In genomic region chrX:146448791-146449190, GRCh38 we compare ENCODE assay signal across 39 cellular contexts.
"Had no signal": no experiment of that assay in that cellular context is flagged by ENCODE, and none has a peak within 500 bp of the region (broad histone marks: within the 10 kb centered on the region; RNA-seq: fewer than 3 reads in every experiment).

No MANE protein-coding gene starts in this region.

- H3K4me1 Mint-ChIP-seq: activated naive CD4-positive, alpha-beta T cell treated with anti-CD3 and anti-CD28 coated beads, Interleukin-2, amount 10 ng/mL, durations not matched to agents 7 days and 5 days; activated naive CD4-positive, alpha-beta T cell treated with anti-CD3 and anti-CD28 coated beads, Interleukin-2, amount 50 U/mL, for 24 hours; activated naive CD8-positive, alpha-beta T cell treated with anti-CD3 and anti-CD28 coated beads for 36 hours; activated naive CD8-positive, alpha-beta T cell treated with anti-CD3 and anti-CD28 coated beads, Interleukin-2, amount 10 ng/mL, durations not matched to agents 7 days and 5 days; activated naive CD8-positive, alpha-beta T cell treated with anti-CD3 and anti-CD28 coated beads, Interleukin-2, amount 50 U/mL, for 24 hours; activated T-helper 17 cell treated with anti-CD3 and anti-CD28 coated beads, Interleukin-2, amount 50 U/mL, for 72 hours; central memory CD8-positive, alpha-beta T cell had no signal

- H3K9me3 Mint-ChIP-seq: activated naive CD4-positive, alpha-beta T cell treated with anti-CD3 and anti-CD28 coated beads for 36 hours; activated naive CD4-positive, alpha-beta T cell treated with anti-CD3 and anti-CD28 coated beads, Interleukin-2, amount 50 U/mL, for 24 hours; activated naive CD4-positive, alpha-beta T cell treated with anti-CD3 and anti-CD28 coated beads, Interleukin-2, amount 50 U/mL, for 72 hours; activated naive CD8-positive, alpha-beta T cell treated with anti-CD3 and anti-CD28 coated beads for 36 hours; activated naive CD8-positive, alpha-beta T cell treated with anti-CD3 and anti-CD28 coated beads, Interleukin-2, amount 50 U/mL, for 24 hours; activated T-cell treated with anti-CD3 and anti-CD28 coated beads, Interleukin-2, amount 50 U/mL, for 24 hours; activated T-cell treated with anti-CD3 and anti-CD28 coated beads, Interleukin-2, amount 50 U/mL, for 4 hours; activated T-helper 1 cell treated with anti-CD3 and anti-CD28 coated beads, Interleukin-12 subunit alpha, Interleukin-12 subunit beta, Interleukin-2, Interleukin-4 antibody, amounts not matched to agents 30 ng/mL and 10 ng/mL and 1 ng/mL, durations not matched to agents 14 hours and 24 hours and 36 hours; activated T-helper 17 cell treated with anti-CD3 and anti-CD28 coated beads, Interleukin-2, amount 50 U/mL, for 72 hours; central memory CD8-positive, alpha-beta T cell had no signal

- H3K9me3 ChIP-seq: adrenal gland, ascending aorta, body of pancreas, breast epithelium had no signal

- H3K4me3 Mint-ChIP-seq: activated naive CD4-positive, alpha-beta T cell treated with anti-CD3 and anti-CD28 coated beads for 36 hours; activated naive CD4-positive, alpha-beta T cell treated with anti-CD3 and anti-CD28 coated beads, Interleukin-2, amount 10 ng/mL, durations not matched to agents 7 days and 5 days; activated naive CD4-positive, alpha-beta T cell treated with anti-CD3 and anti-CD28 coated beads, Interleukin-2, amount 50 U/mL, for 24 hours; activated naive CD8-positive, alpha-beta T cell; activated naive CD8-positive, alpha-beta T cell treated with anti-CD3 and anti-CD28 coated beads for 36 hours; activated naive CD8-positive, alpha-beta T cell treated with anti-CD3 and anti-CD28 coated beads, Interleukin-2, amount 10 ng/mL, durations not matched to agents 7 days and 5 days; activated naive CD8-positive, alpha-beta T cell treated with anti-CD3 and anti-CD28 coated beads, Interleukin-2, amount 50 U/mL, for 24 hours; activated T-cell treated with anti-CD3 and anti-CD28 coated beads, Interleukin-2, amount 50 U/mL, for 24 hours; activated T-cell treated with anti-CD3 and anti-CD28 coated beads, Interleukin-2, amount 50 U/mL, for 4 hours; activated T-cell treated with anti-CD3 and anti-CD28 coated beads, Interleukin-2, amount 50 U/mL, for 72 hours; activated T-helper 1 cell treated with anti-CD3 and anti-CD28 coated beads, Interleukin-12 subunit alpha, Interleukin-12 subunit beta, Interleukin-2, Interleukin-4 antibody, amounts not matched to agents 30 ng/mL and 10 ng/mL and 1 ng/mL, durations not matched to agents 14 hours and 24 hours and 36 hours; activated T-helper 17 cell treated with anti-CD3 and anti-CD28 coated beads, Interleukin-2, amount 50 U/mL, for 72 hours; brain; central memory CD8-positive, alpha-beta T cell had no signal

- H3K36me3 Mint-ChIP-seq: activated naive CD4-positive, alpha-beta T cell treated with anti-CD3 and anti-CD28 coated beads, Interleukin-2, amount 10 ng/mL, durations not matched to agents 7 days and 5 days; activated naive CD4-positive, alpha-beta T cell treated with anti-CD3 and anti-CD28 coated beads, Interleukin-2, amount 50 U/mL, for 24 hours; activated naive CD4-positive, alpha-beta T cell treated with anti-CD3 and anti-CD28 coated beads, Interleukin-2, amount 50 U/mL, for 72 hours; activated naive CD8-positive, alpha-beta T cell; activated naive CD8-positive, alpha-beta T cell treated with anti-CD3 and anti-CD28 coated beads for 36 hours; activated naive CD8-positive, alpha-beta T cell treated with anti-CD3 and anti-CD28 coated beads, Interleukin-2, amount 10 ng/mL, durations not matched to agents 7 days and 5 days; brain had no signal

- H3K4me1 ChIP-seq: adrenal gland, ascending aorta, body of pancreas, breast epithelium had no signal

- ATAC-seq: activated naive CD4-positive, alpha-beta T cell treated with anti-CD3 and anti-CD28 coated beads, Interleukin-2, amount 50 U/mL, for 72 hours; activated naive CD8-positive, alpha-beta T cell treated with anti-CD3 and anti-CD28 coated beads, Interleukin-2, amount 50 U/mL, for 24 hours; activated T-cell treated with anti-CD3 and anti-CD28 coated beads, Interleukin-2, amount 50 U/mL, for 4 hours; activated T-cell treated with anti-CD3 and anti-CD28 coated beads, Interleukin-2, amount 50 U/mL, for 72 hours; activated T-helper 17 cell treated with anti-CD3 and anti-CD28 coated beads, Interleukin-2, amount 50 U/mL, for 72 hours; body of pancreas had no signal

- DNase-seq: activated effector memory CD4-positive, alpha-beta T cell treated with anti-CD3 and anti-CD28 coated beads, Interleukin-2, amount 50 U/mL, for 16 hours; activated effector memory CD4-positive, alpha-beta T cell treated with Interleukin-2 at 50 U/mL for 16 hours; activated gamma-delta T cell; activated gamma-delta T cell treated with Interleukin-2 at 50 U/mL for 16 hours; activated naive CD4-positive, alpha-beta T cell; activated naive CD4-positive, alpha-beta T cell treated with anti-CD3 and anti-CD28 coated beads for 36 hours; activated naive CD4-positive, alpha-beta T cell treated with anti-CD3 and anti-CD28 coated beads, Interleukin-2, amount 10 ng/mL, durations not matched to agents 7 days and 5 days; activated naive CD4-positive, alpha-beta T cell treated with anti-CD3 and anti-CD28 coated beads, Interleukin-2, amount 50 U/mL, for 16 hours; activated naive CD4-positive, alpha-beta T cell treated with Interleukin-2 at 50 U/mL for 16 hours; activated naive CD8-positive, alpha-beta T cell treated with anti-CD3 and anti-CD28 coated beads for 36 hours; activated naive CD8-positive, alpha-beta T cell treated with anti-CD3 and anti-CD28 coated beads, Interleukin-2, amount 10 ng/mL, durations not matched to agents 7 days and 5 days; activated naive CD8-positive, alpha-beta T cell treated with anti-CD3 and anti-CD28 coated beads, Interleukin-2, amount 50 U/mL, for 24 hours; activated T-cell treated with anti-CD3 and anti-CD28 coated beads, Interleukin-2, amount 50 U/mL, for 1 hour; activated T-cell treated with anti-CD3 and anti-CD28 coated beads, Interleukin-2, amount 50 U/mL, for 24 hours; activated T-cell treated with anti-CD3 and anti-CD28 coated beads, Interleukin-2, amount 50 U/mL, for 4 hours; activated T-cell treated with anti-CD3 and anti-CD28 coated beads, Interleukin-2, amount 50 U/mL, for 48 hours; activated T-cell treated with anti-CD3 and anti-CD28 coated beads, Interleukin-2, amount 50 U/mL, for 72 hours; adrenal gland; amniotic stem cell; amygdala; anterior cingulate cortex; aorta; body of pancreas; brain microvascular endothelial cell; caudate nucleus; central memory CD4-positive, alpha-beta T cell; cerebellar nuclear complex had no signal

- H3K4me3 ChIP-seq: adrenal gland, ascending aorta, body of pancreas, breast epithelium, cardiac muscle cell had no signal

- H3K27ac Mint-ChIP-seq: activated naive CD4-positive, alpha-beta T cell treated with anti-CD3 and anti-CD28 coated beads for 36 hours; activated naive CD4-positive, alpha-beta T cell treated with anti-CD3 and anti-CD28 coated beads, Interleukin-2, amount 10 ng/mL, durations not matched to agents 7 days and 5 days; activated naive CD4-positive, alpha-beta T cell treated with anti-CD3 and anti-CD28 coated beads, Interleukin-2, amount 50 U/mL, for 24 hours; activated naive CD4-positive, alpha-beta T cell treated with anti-CD3 and anti-CD28 coated beads, Interleukin-2, amount 50 U/mL, for 72 hours; activated naive CD8-positive, alpha-beta T cell; activated naive CD8-positive, alpha-beta T cell treated with anti-CD3 and anti-CD28 coated beads for 36 hours; activated naive CD8-positive, alpha-beta T cell treated with anti-CD3 and anti-CD28 coated beads, Interleukin-2, amount 10 ng/mL, durations not matched to agents 7 days and 5 days; activated naive CD8-positive, alpha-beta T cell treated with anti-CD3 and anti-CD28 coated beads, Interleukin-2, amount 50 U/mL, for 24 hours; activated T-cell treated with anti-CD3 and anti-CD28 coated beads, Interleukin-2, amount 50 U/mL, for 24 hours; activated T-cell treated with anti-CD3 and anti-CD28 coated beads, Interleukin-2, amount 50 U/mL, for 72 hours; activated T-helper 1 cell treated with anti-CD3 and anti-CD28 coated beads, Interleukin-12 subunit alpha, Interleukin-12 subunit beta, Interleukin-2, Interleukin-4 antibody, amounts not matched to agents 30 ng/mL and 10 ng/mL and 1 ng/mL, durations not matched to agents 14 hours and 24 hours and 36 hours; activated T-helper 17 cell treated with anti-CD3 and anti-CD28 coated beads, Interleukin-2, amount 50 U/mL, for 72 hours; activated T-helper 2 cell treated with anti-CD3 and anti-CD28 coated beads, Interferon-gamma antibody, Interleukin-2, Interleukin-4, amounts not matched to agents 10 μg/mL and 5 μg/mL and 100 μg/mL, durations not matched to agents 14 hours and 24 hours and 36 hours; brain had no signal

- FAIRE-seq: bronchial epithelial cell had no signal

- H3K27me3 ChIP-seq: adrenal gland, ascending aorta, body of pancreas, brain microvascular endothelial cell, breast epithelium, cardiac muscle cell had no signal

- H3K36me3 ChIP-seq: adrenal gland, ascending aorta, brain microvascular endothelial cell, breast epithelium, cardiac muscle cell had no signal

- H3K27ac ChIP-seq: adrenal gland, ascending aorta, body of pancreas, brain microvascular endothelial cell, breast epithelium, cardiac muscle cell had no signal
